ENCODE assay signal across 22 cellular contexts in the genomic region with DNA sequence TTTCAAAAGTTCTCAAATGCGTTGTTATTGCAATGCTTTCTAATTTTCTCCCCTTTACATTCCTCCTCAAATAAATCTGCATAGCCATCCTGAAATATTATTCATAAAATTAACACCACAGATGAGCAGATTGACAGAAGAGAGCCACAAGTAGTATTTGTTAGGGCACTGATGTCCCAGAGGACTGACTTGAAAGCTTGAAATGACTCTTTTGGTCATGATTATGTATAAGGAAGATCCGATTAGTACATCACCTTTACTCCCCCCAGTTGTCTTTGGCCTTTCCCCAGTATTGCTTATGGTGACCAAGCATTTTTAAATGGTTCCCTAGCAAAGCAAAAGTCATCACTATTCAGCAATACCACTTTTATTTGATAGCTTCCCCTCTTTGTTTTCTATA.
DNase-seq lines count a peak whose midpoint lies in the region; ATAC-seq and TF ChIP-seq lines count a peak whose summit lies in the region.
"Had no signal": no experiment of that assay in that cellular context is flagged by ENCODE, and none has a peak within 500 bp of the region (broad histone marks: within the 10 kb centered on the region; RNA-seq: fewer than 3 reads in every experiment).

No MANE protein-coding gene starts in this region.

- 85 to 89% methylated on average over 2 of the region's 2 CpGs for WGBS in body of pancreas, 2 donors

- no peak overlapping the region for H3K4me3 ChIP-seq in body of pancreas
- H3K4me3 ChIP-seq: left lung had no signal

- no peak for TF ChIP-seq POLR2A in body of pancreas (IDR thresholded peaks at IDR 0.05)

- H3K4me1 ChIP-seq in body of pancreas: no peaks in the 10 kb centered on the region
- H3K4me1 ChIP-seq: foreskin keratinocyte, left lung had no signal

- intact Hi-C loops in body of pancreas (cut with DNase I): no loop called here

- ATAC-seq in GM19023 (IDR thresholded peaks at IDR 0.05; ENCODE audit: unreplicated experiment) (peak; percentile 66), HG02610 (IDR thresholded peaks at IDR 0.05; ENCODE audit: unreplicated experiment) (peak; percentile 94), HG03175 (IDR thresholded peaks at IDR 0.05; ENCODE audit: unreplicated experiment) (peak; percentile 45), body of pancreas (no peak), GM19397 (IDR thresholded peaks at IDR 0.05; ENCODE audit: unreplicated experiment) (no peak)
- ATAC-seq: activated naive CD8-positive, alpha-beta T cell treated with anti-CD3 and anti-CD28 coated beads, Interleukin-2, amount 50 U/mL, for 24 hours; foreskin keratinocyte; natural killer cell; stimulated activated naive CD8-positive, alpha-beta T cell treated with anti-CD3 and anti-CD28 coated beads, Interleukin-15, Interleukin-2, amounts not matched to agents 100 U/mL and 50 U/mL, for 24 hours had no signal

- no peaks in the 10 kb centered on the region for H3K36me3 ChIP-seq in body of pancreas (replicated peaks in 1 of 2; ENCODE audit: insufficient read depth in 1 of 2, low read depth in 2 of 2)
- H3K36me3 ChIP-seq: left lung had no signal

- H3K27ac ChIP-seq in body of pancreas: no peak overlapping the region
- H3K27ac ChIP-seq: foreskin keratinocyte, left lung, RWPE1 had no signal

- no peaks in the 10 kb centered on the region for H3K27me3 ChIP-seq in body of pancreas
- H3K27me3 ChIP-seq: foreskin keratinocyte, left lung had no signal

- no peak for DNase-seq in body of pancreas
- no peak for DNase-seq in activated CD4-positive, alpha-beta T cell treated with anti-CD3 and anti-CD28 coated beads for 48 hours
- DNase-seq in NCI-H446 (lab: John Stamatoyannopoulos, UW): no peak
- DNase-seq: activated CD8-positive, alpha-beta memory T cell treated with anti-CD3 and anti-CD28 coated beads, Interleukin-2, amount 50 U/mL, for 4 hours; activated naive CD8-positive, alpha-beta T cell treated with anti-CD3 and anti-CD28 coated beads, Interleukin-2, amount 50 U/mL, for 24 hours; CD4-positive, alpha-beta memory T cell; DMS153; effector CD8-positive, alpha-beta T cell; foreskin keratinocyte; left lung; midbrain; natural killer cell; NCI-H2171 treated with DMSO at 0.1 percent for 48 hours; NCI-H526 treated with DMSO at 0.1 percent for 48 hours; SK-N-SH; stimulated activated CD4-positive, alpha-beta T cell treated with anti-CD3 and anti-CD28 coated beads, Interleukin-2, amount 100 ng/mL, for 48 hours; stimulated activated naive CD8-positive, alpha-beta T cell treated with anti-CD3 and anti-CD28 coated beads, Interleukin-15, Interleukin-2, amounts not matched to agents 100 U/mL and 50 U/mL, for 24 hours had no signal

- no peak for TF ChIP-seq CTCF in body of pancreas (IDR thresholded peaks at IDR 0.05)

- H3K9me3 ChIP-seq in body of pancreas: no peaks in the 10 kb centered on the region
- H3K9me3 ChIP-seq: SK-N-SH had no signal

Comparison
In these comparisons a context has a peak if more than half of its experiments do, and no peak if none do; other contexts are left out.
1. ATAC-seq: peak in GM19023 (single experiment), HG02610 (single experiment) and HG03175 (single experiment); none in body of pancreas (single experiment) and GM19397 (single experiment).